In genomic region chr15:76815421-76815820, GRCh38 we compare ENCODE assay signal across 20 cellular contexts.
DNase-seq lines count a peak whose midpoint lies in the region; ATAC-seq, FAIRE-seq and TF ChIP-seq lines count a peak whose summit lies in the region.
"Had no signal": no experiment of that assay in that cellular context is flagged by ENCODE, and none has a peak within 500 bp of the region (broad histone marks: within the 10 kb centered on the region; RNA-seq: fewer than 3 reads in every experiment).

No MANE protein-coding gene starts in this region.

- CTCF ChIA-PET in WTC11 (lab: Charles Lee) = no interaction called here

- H3K4me1 Mint-ChIP-seq in CD4-positive, CD25-positive, alpha-beta regulatory T cell = peaks cover 21 to 41% (median 29%) of the 10 kb centered on the region in 4 donors
- H3K4me1 Mint-ChIP-seq in WTC11 = peaks cover 15% of the 10 kb centered on the region

- no peaks in the 10 kb centered on the region for H3K36me3 ChIP-seq in CD4-positive, CD25-positive, alpha-beta regulatory T cell (ENCODE audit: control insufficient read depth, insufficient read depth, low read length)

- no peaks in the 10 kb centered on the region for H3K9me3 ChIP-seq in CD4-positive, CD25-positive, alpha-beta regulatory T cell (ENCODE audit: control insufficient read depth in 2 of 2, low read length in 2 of 2)

- peaks cover 0 to 15% (median 4%) of the 10 kb centered on the region in 7 donors for H3K9me3 Mint-ChIP-seq in CD4-positive, CD25-positive, alpha-beta regulatory T cell
- H3K9me3 Mint-ChIP-seq in WTC11 = peaks cover 21% of the 10 kb centered on the region

- H3K27ac Mint-ChIP-seq in CD4-positive, CD25-positive, alpha-beta regulatory T cell = peak overlapping the region in 2 of 3 donors; percentile 71 to 72
- no peak overlapping the region for H3K27ac Mint-ChIP-seq in WTC11

- no peak for ATAC-seq in CD4-positive, CD25-positive, alpha-beta regulatory T cell (ENCODE audit: low read depth in 2 of 2)
- peak; percentile 55 for ATAC-seq in WTC11
- no peak for ATAC-seq in HG02623 (IDR thresholded peaks at IDR 0.05; ENCODE audit: unreplicated experiment)

- no peaks in the 10 kb centered on the region for H3K27me3 ChIP-seq in CD4-positive, CD25-positive, alpha-beta regulatory T cell (ENCODE audit: control insufficient read depth, insufficient read depth, low read length)

- DNase-seq in CD4-positive, CD25-positive, alpha-beta regulatory T cell = no peak
- no peak for DNase-seq in GM18507 (ENCODE audit: extremely low spot score, insufficient read length, low read depth)
- DNase-seq in WTC11 (ENCODE audit: low spot score) = peak; percentile 20
- no peak for DNase-seq in urothelium cell line (ENCODE audit: low spot score)
- DNase-seq in NCI-H82 (lab: John Stamatoyannopoulos, UW) = no peak
- no peak for DNase-seq in kidney glomerular epithelial cell (lab: John Stamatoyannopoulos, UW)
- DNase-seq: GM23248, H9, KBM-7, MM.1S, NCI-H1694 treated with DMSO at 0.1 percent for 48 hours, NCI-H2081, NCI-H524, NCI-H748 treated with DMSO at 0.1 percent for 48 hours, SIG-M5 had no signal

- TF ChIP-seq CTCF in WTC11 (IDR thresholded peaks at IDR 0.05) = no peak

- FAIRE-seq in GM18507 (lab: Jason Lieb, UNC) = peak; percentile 15
- peak; percentile 86 for FAIRE-seq in urothelium cell line (lab: Jason Lieb, UNC)
- FAIRE-seq: HTR-8/SVneo, RCC 7860 had no signal

- no peak overlapping the region for H3K27ac ChIP-seq in CD4-positive, CD25-positive, alpha-beta regulatory T cell (ENCODE audit: insufficient read depth, low read length, poor library complexity, severe bottlenecking)
- H3K27ac ChIP-seq: C4-2B, GM23248, SK-N-MC had no signal

- H3K4me1 ChIP-seq in CD4-positive, CD25-positive, alpha-beta regulatory T cell (ENCODE audit: control insufficient read depth, insufficient read depth, low read length, poor library complexity, severe bottlenecking) = no peaks in the 10 kb centered on the region

- peaks cover 20% of the 10 kb centered on the region for H3K36me3 Mint-ChIP-seq in CD4-positive, CD25-positive, alpha-beta regulatory T cell
- H3K36me3 Mint-ChIP-seq in WTC11 = peaks cover 21% of the 10 kb centered on the region

- H3K4me3 ChIP-seq in CD4-positive, CD25-positive, alpha-beta regulatory T cell (ENCODE audit: low read depth, low read length) = no peak overlapping the region
- H3K4me3 ChIP-seq: GM23248, SK-N-MC had no signal

- POLR2A ChIA-PET in WTC11 (lab: Charles Lee) = no interaction called here

- H3K27me3 Mint-ChIP-seq in CD4-positive, CD25-positive, alpha-beta regulatory T cell = no peaks in the 10 kb centered on the region
- no peaks in the 10 kb centered on the region for H3K27me3 Mint-ChIP-seq in WTC11 (ENCODE audit: low read depth)

- H3K4me3 Mint-ChIP-seq in CD4-positive, CD25-positive, alpha-beta regulatory T cell = no peak overlapping the region
- H3K4me3 Mint-ChIP-seq in WTC11 = no peak overlapping the region
- H3K4me3 Mint-ChIP-seq: H9 had no signal

TF ChIP-seq in WTC11, 78 proteins besides CTCF, POLR2A, EP300 and RAD21:
- TF ChIP-seq EMX1 (CRISPR knock-in tag; IDR thresholded peaks at IDR 0.05) (no peak), ZNF425 (CRISPR knock-in tag; conservative IDR thresholded peaks at IDR 0.05) (no peak), CBFB (CRISPR knock-in tag; IDR thresholded peaks at IDR 0.05; ENCODE audit: low read depth) (no peak), GTF2I (CRISPR knock-in tag; conservative IDR thresholded peaks at IDR 0.05) (no peak), E2F4 (CRISPR knock-in tag; IDR thresholded peaks at IDR 0.05; ENCODE audit: borderline replicate concordance, low read depth) (no peak), ZMAT4 (CRISPR knock-in tag; IDR thresholded peaks at IDR 0.05) (no peak)
- TF ChIP-seq, protein P1, sequence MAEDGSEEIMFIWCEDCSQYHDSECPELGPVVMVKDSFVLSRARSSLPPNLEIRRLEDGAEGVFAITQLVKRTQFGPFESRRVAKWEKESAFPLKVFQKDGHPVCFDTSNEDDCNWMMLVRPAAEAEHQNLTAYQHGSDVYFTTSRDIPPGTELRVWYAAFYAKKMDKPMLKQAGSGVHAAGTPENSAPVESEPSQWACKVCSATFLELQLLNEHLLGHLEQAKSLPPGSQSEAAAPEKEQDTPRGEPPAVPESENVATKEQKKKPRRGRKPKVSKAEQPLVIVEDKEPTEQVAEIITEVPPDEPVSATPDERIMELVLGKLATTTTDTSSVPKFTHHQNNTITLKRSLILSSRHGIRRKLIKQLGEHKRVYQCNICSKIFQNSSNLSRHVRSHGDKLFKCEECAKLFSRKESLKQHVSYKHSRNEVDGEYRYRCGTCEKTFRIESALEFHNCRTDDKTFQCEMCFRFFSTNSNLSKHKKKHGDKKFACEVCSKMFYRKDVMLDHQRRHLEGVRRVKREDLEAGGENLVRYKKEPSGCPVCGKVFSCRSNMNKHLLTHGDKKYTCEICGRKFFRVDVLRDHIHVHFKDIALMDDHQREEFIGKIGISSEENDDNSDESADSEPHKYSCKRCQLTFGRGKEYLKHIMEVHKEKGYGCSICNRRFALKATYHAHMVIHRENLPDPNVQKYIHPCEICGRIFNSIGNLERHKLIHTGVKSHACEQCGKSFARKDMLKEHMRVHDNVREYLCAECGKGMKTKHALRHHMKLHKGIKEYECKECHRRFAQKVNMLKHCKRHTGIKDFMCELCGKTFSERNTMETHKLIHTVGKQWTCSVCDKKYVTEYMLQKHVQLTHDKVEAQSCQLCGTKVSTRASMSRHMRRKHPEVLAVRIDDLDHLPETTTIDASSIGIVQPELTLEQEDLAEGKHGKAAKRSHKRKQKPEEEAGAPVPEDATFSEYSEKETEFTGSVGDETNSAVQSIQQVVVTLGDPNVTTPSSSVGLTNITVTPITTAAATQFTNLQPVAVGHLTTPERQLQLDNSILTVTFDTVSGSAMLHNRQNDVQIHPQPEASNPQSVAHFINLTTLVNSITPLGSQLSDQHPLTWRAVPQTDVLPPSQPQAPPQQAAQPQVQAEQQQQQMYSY (CRISPR knock-in tag; IDR thresholded peaks at IDR 0.05) = no peak
